In the genomic region with DNA sequence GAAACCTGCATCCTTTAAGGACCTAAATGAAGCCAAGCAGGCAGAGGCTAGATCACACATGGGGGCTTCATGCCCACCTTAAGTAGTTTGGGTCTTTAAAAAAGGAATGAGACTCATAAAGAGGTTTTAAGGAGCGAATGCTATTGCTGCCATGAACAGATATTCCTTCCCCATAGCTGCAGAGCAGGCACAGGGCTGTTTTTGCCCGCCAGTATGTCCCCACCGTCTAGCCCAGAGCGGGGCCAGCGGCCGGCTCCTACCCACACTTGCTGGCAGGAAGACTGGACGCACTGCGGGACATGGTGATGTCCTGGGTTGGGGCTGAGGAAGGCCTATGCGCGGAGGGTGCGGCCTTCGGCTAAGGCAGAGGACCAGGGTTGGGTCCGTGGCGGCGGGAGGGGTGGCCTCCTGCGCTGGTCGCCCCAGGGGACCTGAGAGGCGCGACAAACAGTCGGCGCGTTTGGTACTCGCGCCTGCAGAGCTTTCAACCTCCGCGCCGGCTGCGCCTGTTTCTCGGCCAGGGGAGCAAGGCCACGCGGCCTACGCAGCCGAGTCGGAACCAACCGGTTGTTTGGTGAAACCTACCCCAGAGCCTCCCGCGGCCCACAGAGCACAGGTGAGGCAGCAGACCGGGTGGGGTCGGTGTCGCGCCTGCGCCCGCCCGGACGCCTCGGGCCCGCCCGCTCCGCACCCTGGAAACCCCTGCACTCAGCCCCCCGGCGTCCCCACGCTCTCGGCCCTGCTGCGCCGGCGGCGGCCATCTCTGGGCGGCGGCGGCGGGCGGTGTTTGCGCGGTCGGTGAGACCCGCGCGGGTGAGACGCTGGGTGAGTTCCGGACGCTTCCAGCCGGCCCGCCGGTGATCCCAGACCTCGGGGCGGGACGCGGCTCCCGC, we compare ENCODE assay signal across 1 cellular context.
TF ChIP-seq lines count a peak whose summit lies in the region.

A gene with protein sequence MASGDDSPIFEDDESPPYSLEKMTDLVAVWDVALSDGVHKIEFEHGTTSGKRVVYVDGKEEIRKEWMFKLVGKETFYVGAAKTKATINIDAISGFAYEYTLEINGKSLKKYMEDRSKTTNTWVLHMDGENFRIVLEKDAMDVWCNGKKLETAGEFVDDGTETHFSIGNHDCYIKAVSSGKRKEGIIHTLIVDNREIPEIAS (plus strand): TSS at position 450 of the 893 bp plus-strand sequence. CDS start 10,956 bp downstream, outside the sequence.

TF ChIP-seq in HepG2, 621 proteins besides CTCF, POLR2A, EP300 and RAD21 (continued from another document and continues in another):
- TF ChIP-seq ELF3 (CRISPR knock-in tag; IDR thresholded peaks at IDR 0.05) (peak; percentile 64), REXO4 (CRISPR knock-in tag; IDR thresholded peaks at IDR 0.05; ENCODE audit: borderline replicate concordance) (0 out of 2 replicates have a peak, but pooled peaks have one; percentile 51), HNRNPLL (IDR thresholded peaks at IDR 0.05; ENCODE audit: low read depth, low read length, poor library complexity, severe bottlenecking) (peak; percentile 99), ZFAT (CRISPR knock-in tag; conservative IDR thresholded peaks at IDR 0.05) (0 out of 2 replicates have a peak, but pooled peaks have one; percentile 30), PITX1 (CRISPR knock-in tag; IDR thresholded peaks at IDR 0.05) (peak; percentile 53; the same call in 1 of the 2 replicates), ZFP90 (CRISPR knock-in tag; IDR thresholded peaks at IDR 0.05; ENCODE audit: borderline replicate concordance) (peak; percentile 14; the same call in 1 of the 2 replicates), ZNF614 (CRISPR knock-in tag; IDR thresholded peaks at IDR 0.05; ENCODE audit: borderline replicate concordance) (peak; percentile 63; the same call in 1 of the 2 replicates), ZFP1 (CRISPR knock-in tag; IDR thresholded peaks at IDR 0.05) (no peak), ZNF234 (CRISPR knock-in tag; conservative IDR thresholded peaks at IDR 0.05) (0 out of 2 replicates have a peak, but pooled peaks have one; percentile 75), ZC3H4 (CRISPR knock-in tag; IDR thresholded peaks at IDR 0.05; ENCODE audit: borderline replicate concordance) (peak; percentile 82; the same call in 1 of the 2 replicates), TEAD3 (CRISPR knock-in tag; optimal IDR thresholded peaks at IDR 0.05; ENCODE audit: borderline replicate concordance) (peak; percentile 42), ZNF766 (CRISPR knock-in tag; IDR thresholded peaks at IDR 0.05; ENCODE audit: borderline replicate concordance) (peak; percentile 46; the same call in 1 of the 2 replicates), HOXA3 (CRISPR knock-in tag; IDR thresholded peaks at IDR 0.05) (peak; percentile 55; the same call in 1 of the 2 replicates), ZMYM4 (CRISPR knock-in tag; IDR thresholded peaks at IDR 0.05) (peak; percentile 46; the same call in 1 of the 2 replicates), ZNF543 (CRISPR knock-in tag; IDR thresholded peaks at IDR 0.05) (peak; percentile 86)
- TF ChIP-seq, protein P1, sequence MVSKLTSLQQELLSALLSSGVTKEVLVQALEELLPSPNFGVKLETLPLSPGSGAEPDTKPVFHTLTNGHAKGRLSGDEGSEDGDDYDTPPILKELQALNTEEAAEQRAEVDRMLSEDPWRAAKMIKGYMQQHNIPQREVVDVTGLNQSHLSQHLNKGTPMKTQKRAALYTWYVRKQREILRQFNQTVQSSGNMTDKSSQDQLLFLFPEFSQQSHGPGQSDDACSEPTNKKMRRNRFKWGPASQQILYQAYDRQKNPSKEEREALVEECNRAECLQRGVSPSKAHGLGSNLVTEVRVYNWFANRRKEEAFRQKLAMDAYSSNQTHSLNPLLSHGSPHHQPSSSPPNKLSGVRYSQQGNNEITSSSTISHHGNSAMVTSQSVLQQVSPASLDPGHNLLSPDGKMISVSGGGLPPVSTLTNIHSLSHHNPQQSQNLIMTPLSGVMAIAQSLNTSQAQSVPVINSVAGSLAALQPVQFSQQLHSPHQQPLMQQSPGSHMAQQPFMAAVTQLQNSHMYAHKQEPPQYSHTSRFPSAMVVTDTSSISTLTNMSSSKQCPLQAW (CRISPR knock-in tag; IDR thresholded peaks at IDR 0.05), result 0 out of 2 replicates have a peak, but pooled peaks have one; percentile 37
- TF ChIP-seq, protein P2, sequence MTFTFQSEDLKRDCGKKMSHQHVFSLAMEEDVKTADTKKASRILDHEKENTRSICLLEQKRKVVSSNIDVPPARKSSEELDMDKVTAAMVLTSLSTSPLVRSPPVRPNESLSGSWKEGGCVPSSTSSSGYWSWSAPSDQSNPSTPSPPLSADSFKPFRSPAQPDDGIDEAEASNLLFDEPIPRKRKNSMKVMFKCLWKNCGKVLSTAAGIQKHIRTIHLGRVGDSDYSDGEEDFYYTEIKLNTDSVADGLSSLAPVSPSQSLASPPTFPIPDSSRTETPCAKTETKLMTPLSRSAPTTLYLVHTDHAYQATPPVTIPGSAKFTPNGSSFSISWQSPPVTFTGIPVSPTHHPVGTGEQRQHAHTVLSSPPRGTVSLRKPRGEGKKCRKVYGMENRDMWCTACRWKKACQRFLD (CRISPR knock-in tag; IDR thresholded peaks at IDR 0.05; ENCODE audit: borderline replicate concordance), result no peak
- TF ChIP-seq, protein P3, sequence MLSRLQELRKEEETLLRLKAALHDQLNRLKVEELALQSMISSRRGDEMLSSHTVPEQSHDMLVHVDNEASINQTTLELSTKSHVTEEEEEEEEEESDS (CRISPR knock-in tag; IDR thresholded peaks at IDR 0.05; ENCODE audit: borderline replicate concordance), result no peak
- TF ChIP-seq, protein P4, sequence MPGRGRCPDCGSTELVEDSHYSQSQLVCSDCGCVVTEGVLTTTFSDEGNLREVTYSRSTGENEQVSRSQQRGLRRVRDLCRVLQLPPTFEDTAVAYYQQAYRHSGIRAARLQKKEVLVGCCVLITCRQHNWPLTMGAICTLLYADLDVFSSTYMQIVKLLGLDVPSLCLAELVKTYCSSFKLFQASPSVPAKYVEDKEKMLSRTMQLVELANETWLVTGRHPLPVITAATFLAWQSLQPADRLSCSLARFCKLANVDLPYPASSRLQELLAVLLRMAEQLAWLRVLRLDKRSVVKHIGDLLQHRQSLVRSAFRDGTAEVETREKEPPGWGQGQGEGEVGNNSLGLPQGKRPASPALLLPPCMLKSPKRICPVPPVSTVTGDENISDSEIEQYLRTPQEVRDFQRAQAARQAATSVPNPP (CRISPR knock-in tag; IDR thresholded peaks at IDR 0.05), result no peak
- TF ChIP-seq, protein P5, sequence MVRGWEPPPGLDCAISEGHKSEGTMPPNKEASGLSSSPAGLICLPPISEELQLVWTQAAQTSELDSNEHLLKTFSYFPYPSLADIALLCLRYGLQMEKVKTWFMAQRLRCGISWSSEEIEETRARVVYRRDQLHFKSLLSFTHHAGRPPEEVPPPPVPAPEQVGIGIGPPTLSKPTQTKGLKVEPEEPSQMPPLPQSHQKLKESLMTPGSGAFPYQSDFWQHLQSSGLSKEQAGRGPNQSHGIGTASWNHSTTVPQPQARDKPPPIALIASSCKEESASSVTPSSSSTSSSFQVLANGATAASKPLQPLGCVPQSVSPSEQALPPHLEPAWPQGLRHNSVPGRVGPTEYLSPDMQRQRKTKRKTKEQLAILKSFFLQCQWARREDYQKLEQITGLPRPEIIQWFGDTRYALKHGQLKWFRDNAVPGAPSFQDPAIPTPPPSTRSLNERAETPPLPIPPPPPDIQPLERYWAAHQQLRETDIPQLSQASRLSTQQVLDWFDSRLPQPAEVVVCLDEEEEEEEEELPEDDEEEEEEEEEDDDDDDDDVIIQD (CRISPR knock-in tag; IDR thresholded peaks at IDR 0.05; ENCODE audit: low read depth), result no peak
- TF ChIP-seq, protein P6, sequence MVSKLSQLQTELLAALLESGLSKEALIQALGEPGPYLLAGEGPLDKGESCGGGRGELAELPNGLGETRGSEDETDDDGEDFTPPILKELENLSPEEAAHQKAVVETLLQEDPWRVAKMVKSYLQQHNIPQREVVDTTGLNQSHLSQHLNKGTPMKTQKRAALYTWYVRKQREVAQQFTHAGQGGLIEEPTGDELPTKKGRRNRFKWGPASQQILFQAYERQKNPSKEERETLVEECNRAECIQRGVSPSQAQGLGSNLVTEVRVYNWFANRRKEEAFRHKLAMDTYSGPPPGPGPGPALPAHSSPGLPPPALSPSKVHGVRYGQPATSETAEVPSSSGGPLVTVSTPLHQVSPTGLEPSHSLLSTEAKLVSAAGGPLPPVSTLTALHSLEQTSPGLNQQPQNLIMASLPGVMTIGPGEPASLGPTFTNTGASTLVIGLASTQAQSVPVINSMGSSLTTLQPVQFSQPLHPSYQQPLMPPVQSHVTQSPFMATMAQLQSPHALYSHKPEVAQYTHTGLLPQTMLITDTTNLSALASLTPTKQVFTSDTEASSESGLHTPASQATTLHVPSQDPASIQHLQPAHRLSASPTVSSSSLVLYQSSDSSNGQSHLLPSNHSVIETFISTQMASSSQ (IDR thresholded peaks at IDR 0.05; ENCODE audit: low read depth), result no peak
- TF ChIP-seq, protein P6 (CRISPR knock-in tag; IDR thresholded peaks at IDR 0.05; ENCODE audit: borderline replicate concordance), result peak; percentile 66; the same call in 1 of the 2 replicates
- TF ChIP-seq, protein P7, sequence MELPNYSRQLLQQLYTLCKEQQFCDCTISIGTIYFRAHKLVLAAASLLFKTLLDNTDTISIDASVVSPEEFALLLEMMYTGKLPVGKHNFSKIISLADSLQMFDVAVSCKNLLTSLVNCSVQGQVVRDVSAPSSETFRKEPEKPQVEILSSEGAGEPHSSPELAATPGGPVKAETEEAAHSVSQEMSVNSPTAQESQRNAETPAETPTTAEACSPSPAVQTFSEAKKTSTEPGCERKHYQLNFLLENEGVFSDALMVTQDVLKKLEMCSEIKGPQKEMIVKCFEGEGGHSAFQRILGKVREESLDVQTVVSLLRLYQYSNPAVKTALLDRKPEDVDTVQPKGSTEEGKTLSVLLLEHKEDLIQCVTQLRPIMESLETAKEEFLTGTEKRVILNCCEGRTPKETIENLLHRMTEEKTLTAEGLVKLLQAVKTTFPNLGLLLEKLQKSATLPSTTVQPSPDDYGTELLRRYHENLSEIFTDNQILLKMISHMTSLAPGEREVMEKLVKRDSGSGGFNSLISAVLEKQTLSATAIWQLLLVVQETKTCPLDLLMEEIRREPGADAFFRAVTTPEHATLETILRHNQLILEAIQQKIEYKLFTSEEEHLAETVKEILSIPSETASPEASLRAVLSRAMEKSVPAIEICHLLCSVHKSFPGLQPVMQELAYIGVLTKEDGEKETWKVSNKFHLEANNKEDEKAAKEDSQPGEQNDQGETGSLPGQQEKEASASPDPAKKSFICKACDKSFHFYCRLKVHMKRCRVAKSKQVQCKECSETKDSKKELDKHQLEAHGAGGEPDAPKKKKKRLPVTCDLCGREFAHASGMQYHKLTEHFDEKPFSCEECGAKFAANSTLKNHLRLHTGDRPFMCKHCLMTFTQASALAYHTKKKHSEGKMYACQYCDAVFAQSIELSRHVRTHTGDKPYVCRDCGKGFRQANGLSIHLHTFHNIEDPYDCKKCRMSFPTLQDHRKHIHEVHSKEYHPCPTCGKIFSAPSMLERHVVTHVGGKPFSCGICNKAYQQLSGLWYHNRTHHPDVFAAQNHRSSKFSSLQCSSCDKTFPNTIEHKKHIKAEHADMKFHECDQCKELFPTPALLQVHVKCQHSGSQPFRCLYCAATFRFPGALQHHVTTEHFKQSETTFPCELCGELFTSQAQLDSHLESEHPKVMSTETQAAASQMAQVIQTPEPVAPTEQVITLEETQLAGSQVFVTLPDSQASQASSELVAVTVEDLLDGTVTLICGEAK (IDR thresholded peaks at IDR 0.05), result no peak
- TF ChIP-seq, protein P7 (CRISPR knock-in tag; IDR thresholded peaks at IDR 0.05), result peak; percentile 62
